Comparison of ENCODE assay signal across 8 cellular contexts in the genomic region with DNA sequence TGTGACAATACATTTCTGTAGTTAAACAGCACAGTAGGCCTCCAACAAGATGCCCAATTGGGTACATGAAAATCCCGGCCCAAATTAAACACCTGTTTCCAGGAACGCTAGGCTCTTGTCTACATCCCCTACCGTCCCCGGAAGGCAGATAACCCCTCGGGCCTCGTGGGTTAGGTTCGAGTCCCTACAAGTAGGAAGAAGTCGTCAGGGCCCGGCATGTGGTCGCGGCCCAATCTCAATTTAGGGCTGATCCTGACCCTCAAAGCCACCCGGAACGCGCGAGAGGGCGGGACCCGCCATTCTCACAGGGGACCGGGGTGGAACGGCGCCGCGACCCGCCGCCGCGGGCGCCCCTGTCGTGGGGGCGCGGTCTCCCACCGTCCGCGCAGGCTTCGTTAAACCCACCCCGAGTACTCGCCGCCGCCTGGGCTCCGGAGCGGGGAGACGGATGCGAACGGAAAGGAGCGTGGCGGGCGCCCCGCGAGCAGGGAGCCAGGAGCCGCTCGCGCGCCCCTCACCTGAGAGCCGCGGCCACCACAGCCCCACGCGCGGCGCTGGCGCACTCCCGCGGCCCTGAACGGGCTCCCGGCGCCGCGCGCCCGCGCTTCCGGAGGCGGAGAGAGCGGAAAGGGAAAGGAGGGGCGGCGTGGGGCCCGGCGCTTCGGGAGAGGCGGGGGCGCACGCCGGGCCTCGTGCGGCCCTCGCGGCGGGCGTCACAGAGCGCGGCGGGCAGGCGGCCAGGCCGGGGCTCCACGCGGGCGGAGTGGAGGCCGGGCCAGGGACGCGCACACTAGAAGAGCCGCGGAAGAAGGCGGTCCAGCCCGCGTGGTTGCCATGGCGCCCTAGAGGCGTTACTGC. TPM values are rescaled to one million over a fixed set of nuclear protein-coding genes. Genes with fewer than 3 reads are reported as not detected.
DNase-seq lines count a peak whose midpoint lies in the region; ATAC-seq lines count a peak whose summit lies in the region.

A gene (minus strand): TSS at position 621 of the 858 bp plus-strand sequence. CDS start 12,804 bp downstream, outside the sequence.

- peaks cover 4% of the 10 kb centered on the region; the same call in 1 of the 2 replicates for H3K36me3 ChIP-seq in HUES64 (ENCODE audit: insufficient read depth, low read length)

- peaks cover 14% of the 10 kb centered on the region for H3K36me3 Mint-ChIP-seq in activated T-helper 2 cell treated with anti-CD3 and anti-CD28 coated beads, Interferon-gamma antibody, Interleukin-2, Interleukin-4, amounts not matched to agents 10 μg/mL and 5 μg/mL and 100 μg/mL, durations not matched to agents 14 hours and 24 hours and 36 hours (ENCODE audit: low read depth)
- H3K36me3 Mint-ChIP-seq in natural killer cell treated with Interleukin-12 subunit alpha and Interleukin-12 subunit beta and Interleukin-15 and Interleukin-18, amount 100 ng/mL, for 72 hours, result no peaks in the 10 kb centered on the region

- peak within 1 kb of the TSS; percentile 86 for H3K9ac ChIP-seq in HUES64 (ENCODE audit: low read depth, low read length)

- H3K4me3 ChIP-seq in HUES64 (ENCODE audit: low read length), result peak within 1 kb of the TSS; percentile 74

- peaks cover 24% of the 10 kb centered on the region for H3K4me1 ChIP-seq in HUES64 (ENCODE audit: insufficient read depth, low read length)

- WGBS in HUES64, result 1% methylated on average over 105 of the region's 105 CpGs

- peaks cover 30% of the 10 kb centered on the region for H3K4me1 Mint-ChIP-seq in activated T-helper 2 cell treated with anti-CD3 and anti-CD28 coated beads, Interferon-gamma antibody, Interleukin-2, Interleukin-4, amounts not matched to agents 10 μg/mL and 5 μg/mL and 100 μg/mL, durations not matched to agents 14 hours and 24 hours and 36 hours (ENCODE audit: low read depth)
- H3K4me1 Mint-ChIP-seq in natural killer cell treated with Interleukin-12 subunit alpha and Interleukin-12 subunit beta and Interleukin-15 and Interleukin-18, amount 100 ng/mL, for 72 hours (ENCODE audit: low read depth in 2 of 2), result peaks cover 22 to 39% of the 10 kb centered on the region in 2 donors

- peaks cover 22% of the 10 kb centered on the region for H3K27me3 ChIP-seq in HUES64 (ENCODE audit: insufficient read depth, low read length)

- peak; percentile 73 for ATAC-seq in GM21423 (IDR thresholded peaks at IDR 0.05; ENCODE audit: unreplicated experiment)
- ATAC-seq in natural killer cell treated with Interleukin-12 subunit alpha and Interleukin-12 subunit beta and Interleukin-15 and Interleukin-18, amount 100 ng/mL, for 72 hours, result peak; percentile 95 to 97

- peak within 1 kb of the TSS; percentile 98 for H3K4me3 Mint-ChIP-seq in activated T-helper 2 cell treated with anti-CD3 and anti-CD28 coated beads, Interferon-gamma antibody, Interleukin-2, Interleukin-4, amounts not matched to agents 10 μg/mL and 5 μg/mL and 100 μg/mL, durations not matched to agents 14 hours and 24 hours and 36 hours (ENCODE audit: low read depth)
- peak within 1 kb of the TSS; percentile 96 for H3K4me3 Mint-ChIP-seq in natural killer cell treated with Interleukin-12 subunit alpha and Interleukin-12 subunit beta and Interleukin-15 and Interleukin-18, amount 100 ng/mL, for 72 hours

- H3K27me3 Mint-ChIP-seq in activated T-helper 2 cell treated with anti-CD3 and anti-CD28 coated beads, Interferon-gamma antibody, Interleukin-2, Interleukin-4, amounts not matched to agents 10 μg/mL and 5 μg/mL and 100 μg/mL, durations not matched to agents 14 hours and 24 hours and 36 hours (ENCODE audit: low read depth), result peaks cover 5% of the 10 kb centered on the region
- no peaks in the 10 kb centered on the region for H3K27me3 Mint-ChIP-seq in natural killer cell treated with Interleukin-12 subunit alpha and Interleukin-12 subunit beta and Interleukin-15 and Interleukin-18, amount 100 ng/mL, for 72 hours

- peak within 1 kb of the TSS; percentile 35; the same call in 1 of the 2 replicates for H3K27ac ChIP-seq in HUES64 (ENCODE audit: low read depth, low read length)

- DNase-seq in DMS153 (lab: John Stamatoyannopoulos, UW) (peak; percentile 64), RPMI7951 (ENCODE audit: low read depth) (peak; percentile 87), fibroblast of peridontal ligament (ENCODE audit: extremely low read depth) (peak; percentile 88)
- peak; percentile 71 for DNase-seq in activated T-helper 2 cell treated with anti-CD3 and anti-CD28 coated beads, Interferon-gamma antibody, Interleukin-2, Interleukin-4, amounts not matched to agents 10 μg/mL and 5 μg/mL and 100 μg/mL, durations not matched to agents 14 hours and 24 hours and 36 hours (ENCODE audit: low spot score)
- DNase-seq in natural killer cell treated with Interleukin-12 subunit alpha and Interleukin-12 subunit beta and Interleukin-15 and Interleukin-18, amount 100 ng/mL, for 72 hours (ENCODE audit: low spot score), result peak; percentile 90
- peak; percentile 74 to 87 (median 78) for DNase-seq in stimulated activated naive CD4-positive, alpha-beta T cell (lab: John Stamatoyannopoulos, UW)

- no peaks in the 10 kb centered on the region for H3K9me3 Mint-ChIP-seq in activated T-helper 2 cell treated with anti-CD3 and anti-CD28 coated beads, Interferon-gamma antibody, Interleukin-2, Interleukin-4, amounts not matched to agents 10 μg/mL and 5 μg/mL and 100 μg/mL, durations not matched to agents 14 hours and 24 hours and 36 hours
- no peaks in the 10 kb centered on the region for H3K9me3 Mint-ChIP-seq in natural killer cell treated with Interleukin-12 subunit alpha and Interleukin-12 subunit beta and Interleukin-15 and Interleukin-18, amount 100 ng/mL, for 72 hours

- H3K9me3 ChIP-seq in HUES64 (ENCODE audit: insufficient read depth, low read depth, low read length), result no peaks in the 10 kb centered on the region

- H3K27ac Mint-ChIP-seq in activated T-helper 2 cell treated with anti-CD3 and anti-CD28 coated beads, Interferon-gamma antibody, Interleukin-2, Interleukin-4, amounts not matched to agents 10 μg/mL and 5 μg/mL and 100 μg/mL, durations not matched to agents 14 hours and 24 hours and 36 hours, result peak within 1 kb of the TSS; percentile 99
- H3K27ac Mint-ChIP-seq in natural killer cell treated with Interleukin-12 subunit alpha and Interleukin-12 subunit beta and Interleukin-15 and Interleukin-18, amount 100 ng/mL, for 72 hours, result peak within 1 kb of the TSS; percentile 95 to 99

- intact Hi-C loops in activated T-helper 2 cell treated with anti-CD3 and anti-CD28 coated beads, Interferon-gamma antibody, Interleukin-2, Interleukin-4, amounts not matched to agents 10 μg/mL and 5 μg/mL and 100 μg/mL, durations not matched to agents 14 hours and 24 hours and 36 hours (cut with micrococcal nuclease), result loop anchor here (1.0 to 10.0 kb wide), 6 partner anchors 39 to 1699 kb away; a partner anchor contains a TSS

RNA-seq across cellular contexts. Expression of the gene that starts here (rescaled TPM):
- polyA plus RNA-seq in HUES64 (2013, experiment 1 of 2), result 17.4 TPM
- polyA plus RNA-seq in HUES64 (2013, experiment 2 of 2), result 20.2 TPM
- 23.7 and 28.1 TPM in 2 replicates for total RNA-seq in RPMI7951 (2014; rRNA removed; shearing (Covaris generic))
- 44.1 and 46.9 TPM in 2 replicates for total RNA-seq in activated T-helper 2 cell treated with anti-CD3 and anti-CD28 coated beads, Interferon-gamma antibody, Interleukin-2, Interleukin-4, amounts not matched to agents 10 μg/mL and 5 μg/mL and 100 μg/mL, durations not matched to agents 14 hours and 24 hours and 36 hours
- 10 to 100 TPM; 21.5 to 37.0 TPM for total RNA-seq in natural killer cell treated with Interleukin-12 subunit alpha and Interleukin-12 subunit beta and Interleukin-15 and Interleukin-18, amount 100 ng/mL, for 72 hours

Comparison
In these comparisons a context has a peak if more than half of its experiments do, and no peak if none do; other contexts are left out.
1. Peak in every context shown above with its lines: DNase-seq, ATAC-seq, H3K4me3 ChIP-seq and H3K27ac ChIP-seq.